10 cellular contexts compared by ENCODE assay signal in the genomic region with DNA sequence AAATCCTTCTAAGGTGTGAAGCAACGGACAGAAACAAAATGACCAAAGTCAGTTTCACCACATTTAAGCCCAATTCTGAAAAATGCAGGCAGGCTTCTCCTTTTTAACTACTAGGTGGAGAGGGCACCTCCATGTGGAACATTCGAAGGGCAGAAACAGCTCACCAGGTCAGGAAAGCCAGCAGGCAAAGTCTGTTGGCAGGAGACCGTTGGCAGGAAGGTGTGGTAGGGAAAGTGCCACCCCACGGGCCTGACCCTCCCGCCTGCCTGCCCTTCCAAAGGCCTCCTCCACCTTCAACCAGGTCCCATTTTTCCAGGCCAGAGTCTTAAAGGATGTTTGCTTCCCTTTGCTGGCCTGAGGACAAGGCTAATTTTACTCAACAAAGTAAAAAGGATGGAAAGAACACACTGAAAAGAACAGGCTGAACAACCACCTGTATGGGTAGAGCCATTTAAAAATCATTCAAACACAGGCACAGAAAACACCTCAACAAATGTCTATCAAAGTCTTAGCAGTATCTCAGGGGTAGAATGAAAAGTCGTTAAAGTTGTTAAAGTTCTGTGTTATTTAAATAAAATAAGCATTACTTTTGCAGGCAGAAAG. TPM values are rescaled to one million over a fixed set of nuclear protein-coding genes. Genes with fewer than 3 reads are reported as not detected.
A peak's percentile ranks its signal among the peaks of the same experiment; 100 is the strongest.
DNase-seq lines count a peak whose midpoint lies in the region; ATAC-seq and TF ChIP-seq lines count a peak whose summit lies in the region.
"Had no signal": no experiment of that assay in that cellular context is flagged by ENCODE, and none has a peak within 500 bp of the region (broad histone marks: within the 10 kb centered on the region; RNA-seq: fewer than 3 reads in every experiment).

No MANE protein-coding gene starts in this region.

- peaks cover 84% of the 10 kb centered on the region for H3K79me2 ChIP-seq in neural progenitor cell (ENCODE audit: low read depth)

- H3K9me3 Mint-ChIP-seq in activated CD4-positive, alpha-beta memory T cell treated with anti-CD3 and anti-CD28 coated beads for 36 hours: no peaks in the 10 kb centered on the region
- H3K9me3 Mint-ChIP-seq in activated CD4-positive, alpha-beta memory T cell treated with anti-CD3 and anti-CD28 coated beads, Interleukin-2, amount 10 ng/mL, durations not matched to agents 7 days and 5 days: no peaks in the 10 kb centered on the region
- H3K9me3 Mint-ChIP-seq in memory B cell: no peaks in the 10 kb centered on the region
- no peaks in the 10 kb centered on the region for H3K9me3 Mint-ChIP-seq in stimulated activated naive CD8-positive, alpha-beta T cell treated with anti-CD3 and anti-CD28 coated beads, Interleukin-15, amount 100 ng/mL, for 72 hours
- H3K9me3 Mint-ChIP-seq in neural progenitor cell: no peaks in the 10 kb centered on the region

- intact Hi-C loops in activated CD4-positive, alpha-beta memory T cell treated with anti-CD3 and anti-CD28 coated beads for 36 hours (cut with micrococcal nuclease): loop anchor here (1.0 kb wide), 4 partner anchors 9 to 24 kb away; no protein-coding TSS in a partner anchor
- intact Hi-C loops in ascending aorta (cut with DNase I): no loop called here

- no peak overlapping the region for H3K4me2 ChIP-seq in neural progenitor cell

- H3K36me3 Mint-ChIP-seq in activated CD4-positive, alpha-beta memory T cell treated with anti-CD3 and anti-CD28 coated beads for 36 hours: peaks cover 6% of the 10 kb centered on the region
- peaks cover 42% of the 10 kb centered on the region for H3K36me3 Mint-ChIP-seq in activated CD4-positive, alpha-beta memory T cell treated with anti-CD3 and anti-CD28 coated beads, Interleukin-2, amount 10 ng/mL, durations not matched to agents 7 days and 5 days (ENCODE audit: low read depth)
- H3K36me3 Mint-ChIP-seq in memory B cell: peaks cover 6% of the 10 kb centered on the region
- H3K36me3 Mint-ChIP-seq in neural progenitor cell: peaks cover 5% of the 10 kb centered on the region

- H3K4me3 ChIP-seq in ascending aorta: no peak overlapping the region
- no peak overlapping the region for H3K4me3 ChIP-seq in neural progenitor cell

- peak overlapping the region; percentile 21 to 44 for H3K27ac ChIP-seq in ascending aorta
- H3K27ac ChIP-seq in neural progenitor cell: no peak overlapping the region

- peak overlapping the region; percentile 71 for H3K27ac Mint-ChIP-seq in activated CD4-positive, alpha-beta memory T cell treated with anti-CD3 and anti-CD28 coated beads for 36 hours
- no peak overlapping the region for H3K27ac Mint-ChIP-seq in activated CD4-positive, alpha-beta memory T cell treated with anti-CD3 and anti-CD28 coated beads, Interleukin-2, amount 10 ng/mL, durations not matched to agents 7 days and 5 days
- H3K27ac Mint-ChIP-seq in memory B cell (peak overlapping the region; percentile 91), neural progenitor cell (no peak overlapping the region)
- peak overlapping the region; percentile 93 to 98 for H3K27ac Mint-ChIP-seq in stimulated activated naive CD8-positive, alpha-beta T cell treated with anti-CD3 and anti-CD28 coated beads, Interleukin-15, amount 100 ng/mL, for 72 hours

- H3K4me1 ChIP-seq in ascending aorta: peaks cover 19 to 72% of the 10 kb centered on the region in 2 donors
- peaks cover 75% of the 10 kb centered on the region for H3K4me1 ChIP-seq in neural progenitor cell

- peaks cover 93% of the 10 kb centered on the region for H4K20me1 ChIP-seq in neural progenitor cell (ENCODE audit: low read depth)

- H3K27me3 ChIP-seq in ascending aorta (no peaks in the 10 kb centered on the region), neural progenitor cell (no peaks in the 10 kb centered on the region)

- POLR2A ChIA-PET in activated CD4-positive, alpha-beta memory T cell treated with anti-CD3 and anti-CD28 coated beads for 36 hours (lab: Charles Lee): interaction anchor here (1.0 kb wide), 1 partner anchor 10 kb away, joined by 3 read pairs; no protein-coding TSS in a partner anchor
- POLR2A ChIA-PET in activated CD4-positive, alpha-beta memory T cell treated with anti-CD3 and anti-CD28 coated beads, Interleukin-2, amount 10 ng/mL, durations not matched to agents 7 days and 5 days (lab: Charles Lee): no interaction called here

- ATAC-seq in memory B cell (ENCODE audit: low read depth) (no peak), GM21526 (IDR thresholded peaks at IDR 0.05; ENCODE audit: low FRiP score, unreplicated experiment) (no peak)
- no peak for ATAC-seq in stimulated activated naive CD8-positive, alpha-beta T cell treated with anti-CD3 and anti-CD28 coated beads, Interleukin-15, amount 100 ng/mL, for 72 hours

- CTCF ChIA-PET in activated CD4-positive, alpha-beta memory T cell treated with anti-CD3 and anti-CD28 coated beads for 36 hours (lab: Charles Lee): interaction anchor here (0.9 to 2.5 kb wide), 2 partner anchors 10 to 66 kb away, joined by 4 to 7 read pairs; no protein-coding TSS in a partner anchor
- CTCF ChIA-PET in activated CD4-positive, alpha-beta memory T cell treated with anti-CD3 and anti-CD28 coated beads, Interleukin-2, amount 10 ng/mL, durations not matched to agents 7 days and 5 days (lab: Charles Lee): interaction anchor here (1.2 kb wide), 1 partner anchor 123 kb away, joined by 6 read pairs; no protein-coding TSS in a partner anchor

- H3K9me3 ChIP-seq in ascending aorta (no peaks in the 10 kb centered on the region), neural progenitor cell (ENCODE audit: low read depth) (no peaks in the 10 kb centered on the region)

- H3K4me3 Mint-ChIP-seq in activated CD4-positive, alpha-beta memory T cell treated with anti-CD3 and anti-CD28 coated beads for 36 hours: peak overlapping the region; percentile 33
- no peak overlapping the region for H3K4me3 Mint-ChIP-seq in activated CD4-positive, alpha-beta memory T cell treated with anti-CD3 and anti-CD28 coated beads, Interleukin-2, amount 10 ng/mL, durations not matched to agents 7 days and 5 days
- peak overlapping the region; percentile 56 for H3K4me3 Mint-ChIP-seq in memory B cell
- peak overlapping the region; percentile 79 to 90 for H3K4me3 Mint-ChIP-seq in stimulated activated naive CD8-positive, alpha-beta T cell treated with anti-CD3 and anti-CD28 coated beads, Interleukin-15, amount 100 ng/mL, for 72 hours
- H3K4me3 Mint-ChIP-seq in neural progenitor cell: no peak overlapping the region

- no peaks in the 10 kb centered on the region for H3K27me3 Mint-ChIP-seq in activated CD4-positive, alpha-beta memory T cell treated with anti-CD3 and anti-CD28 coated beads for 36 hours
- no peaks in the 10 kb centered on the region for H3K27me3 Mint-ChIP-seq in activated CD4-positive, alpha-beta memory T cell treated with anti-CD3 and anti-CD28 coated beads, Interleukin-2, amount 10 ng/mL, durations not matched to agents 7 days and 5 days
- H3K27me3 Mint-ChIP-seq in memory B cell: no peaks in the 10 kb centered on the region
- no peaks in the 10 kb centered on the region for H3K27me3 Mint-ChIP-seq in stimulated activated naive CD8-positive, alpha-beta T cell treated with anti-CD3 and anti-CD28 coated beads, Interleukin-15, amount 100 ng/mL, for 72 hours
- H3K27me3 Mint-ChIP-seq in neural progenitor cell (ENCODE audit: insufficient read depth, low read depth): peaks cover 4% of the 10 kb centered on the region

- TF ChIP-seq CTCF in ascending aorta (IDR thresholded peaks at IDR 0.05) (no peak), neural progenitor cell (IDR thresholded peaks at IDR 0.05) (no peak)

- H3K9ac ChIP-seq in neural progenitor cell: no peak overlapping the region

- H3K36me3 ChIP-seq in ascending aorta: no peaks in the 10 kb centered on the region
- H3K36me3 ChIP-seq in neural progenitor cell: no peaks in the 10 kb centered on the region

- peaks cover 44% of the 10 kb centered on the region for H3F3A ChIP-seq in neural progenitor cell (ENCODE audit: low read depth)

- no peak for DNase-seq in activated CD4-positive, alpha-beta memory T cell treated with anti-CD3 and anti-CD28 coated beads for 36 hours
- DNase-seq in activated CD4-positive, alpha-beta memory T cell treated with anti-CD3 and anti-CD28 coated beads, Interleukin-2, amount 10 ng/mL, durations not matched to agents 7 days and 5 days: no peak
- DNase-seq in ascending aorta (ENCODE audit: low spot score in 2 of 2) (no peak), memory B cell (ENCODE audit: low spot score in 2 of 2) (no peak), neural progenitor cell (ENCODE audit: low spot score) (no peak), mucosa of gallbladder (ENCODE audit: low spot score) (no peak)
- DNase-seq in stimulated activated naive CD8-positive, alpha-beta T cell treated with anti-CD3 and anti-CD28 coated beads, Interleukin-15, amount 100 ng/mL, for 72 hours: no peak
- DNase-seq: NCI-H1417 treated with DMSO at 0.1 percent for 48 hours, OCI-M1 had no signal

- peaks cover 92% of the 10 kb centered on the region for H3K4me1 Mint-ChIP-seq in activated CD4-positive, alpha-beta memory T cell treated with anti-CD3 and anti-CD28 coated beads for 36 hours (ENCODE audit: low read depth)
- H3K4me1 Mint-ChIP-seq in activated CD4-positive, alpha-beta memory T cell treated with anti-CD3 and anti-CD28 coated beads, Interleukin-2, amount 10 ng/mL, durations not matched to agents 7 days and 5 days: peaks cover 84% of the 10 kb centered on the region
- H3K4me1 Mint-ChIP-seq in memory B cell (peaks cover 61% of the 10 kb centered on the region), neural progenitor cell (peaks cover 83% of the 10 kb centered on the region)
- peaks cover 94% of the 10 kb centered on the region for H3K4me1 Mint-ChIP-seq in stimulated activated naive CD8-positive, alpha-beta T cell treated with anti-CD3 and anti-CD28 coated beads, Interleukin-15, amount 100 ng/mL, for 72 hours

- H2AFZ ChIP-seq in neural progenitor cell (replicated peaks): no peak overlapping the region

RNA-seq across cellular contexts. Expression of gene CAPZB, which starts 26.4 kb away (rescaled TPM):
- total RNA-seq in activated CD4-positive, alpha-beta memory T cell treated with anti-CD3 and anti-CD28 coated beads for 36 hours: 100 to 1,000 TPM; 388 to 419 TPM
- total RNA-seq in activated CD4-positive, alpha-beta memory T cell treated with anti-CD3 and anti-CD28 coated beads, Interleukin-2, amount 10 ng/mL, durations not matched to agents 7 days and 5 days: 100 to 1,000 TPM; 537 to 565 TPM
- total RNA-seq in ascending aorta: 102 TPM
- 134 and 198 TPM in 2 replicates for total RNA-seq in neural progenitor cell (ENCODE audit: low replicate concordance)
- 255 TPM for total RNA-seq in mucosa of gallbladder

Comparison
In these comparisons a context has a peak if more than half of its experiments do, and no peak if none do; other contexts are left out.
1. H3K27ac Mint-ChIP-seq: peak in activated CD4-positive, alpha-beta memory T cell treated with anti-CD3 and anti-CD28 coated beads for 36 hours (single experiment), memory B cell (single experiment) and stimulated activated naive CD8-positive, alpha-beta T cell treated with anti-CD3 and anti-CD28 coated beads, Interleukin-15, amount 100 ng/mL, for 72 hours (2 of 2); none in activated CD4-positive, alpha-beta memory T cell treated with anti-CD3 and anti-CD28 coated beads, Interleukin-2, amount 10 ng/mL, durations not matched to agents 7 days and 5 days (single experiment) and neural progenitor cell (single experiment).
2. H3K4me3 Mint-ChIP-seq: peak in activated CD4-positive, alpha-beta memory T cell treated with anti-CD3 and anti-CD28 coated beads for 36 hours (single experiment), memory B cell (single experiment) and stimulated activated naive CD8-positive, alpha-beta T cell treated with anti-CD3 and anti-CD28 coated beads, Interleukin-15, amount 100 ng/mL, for 72 hours (2 of 2); none in activated CD4-positive, alpha-beta memory T cell treated with anti-CD3 and anti-CD28 coated beads, Interleukin-2, amount 10 ng/mL, durations not matched to agents 7 days and 5 days (single experiment) and neural progenitor cell (single experiment).